ENCODE assay signal across 9 cellular contexts in the genomic region with DNA sequence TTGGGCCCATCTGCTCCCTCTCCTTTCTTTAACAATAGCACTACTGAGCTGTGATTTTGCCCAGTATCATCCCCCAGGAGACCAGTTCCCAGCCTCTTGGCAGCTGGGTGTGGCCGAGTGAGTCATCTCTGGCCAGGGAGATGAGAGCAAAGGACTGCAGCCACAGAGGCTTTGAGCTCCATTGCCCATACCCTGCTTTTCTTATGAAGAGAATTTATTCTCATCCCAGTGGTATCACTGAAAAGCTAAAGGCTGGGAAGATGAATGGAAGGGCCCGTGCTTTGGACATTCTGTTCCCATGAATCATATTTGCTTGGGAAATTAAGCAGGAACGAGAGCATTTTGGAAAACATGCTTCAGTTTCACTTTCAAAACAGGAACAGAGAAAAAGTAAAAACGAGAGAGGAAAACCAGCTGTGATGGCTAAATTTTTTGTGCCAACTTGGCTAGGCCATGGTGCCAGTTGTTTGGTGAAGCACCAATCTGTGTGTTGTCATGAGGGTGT. TPM values are rescaled to one million over a fixed set of nuclear protein-coding genes. Genes with fewer than 3 reads are reported as not detected.
A peak's percentile ranks its signal among the peaks of the same experiment; 100 is the strongest.
DNase-seq lines count a peak whose midpoint lies in the region; ATAC-seq and TF ChIP-seq lines count a peak whose summit lies in the region.
"Had no signal": no experiment of that assay in that cellular context is flagged by ENCODE, and none has a peak within 500 bp of the region (broad histone marks: within the 10 kb centered on the region; RNA-seq: fewer than 3 reads in every experiment).

No MANE protein-coding gene starts in this region.

- 14 to 19% (median 17%) methylated on average over 4 of the region's 4 CpGs for WGBS in stomach, 5 donors

- H3K4me3 Mint-ChIP-seq in WTC11: no peak overlapping the region
- H3K4me3 Mint-ChIP-seq: neural crest cell had no signal

- TF ChIP-seq EP300 in stomach (IDR thresholded peaks at IDR 0.05): peak; percentile 90

- no peaks in the 10 kb centered on the region for H3K9me3 ChIP-seq in left ventricle myocardium inferior (replicated peaks)
- H3K9me3 ChIP-seq in stomach: no peaks in the 10 kb centered on the region

- peaks cover 27% of the 10 kb centered on the region for H3K4me1 Mint-ChIP-seq in WTC11

- H3K27me3 ChIP-seq in left ventricle myocardium inferior (ENCODE audit: low read depth): no peaks in the 10 kb centered on the region
- H3K27me3 ChIP-seq in stomach: no peaks in the 10 kb centered on the region

- H3K27me3 Mint-ChIP-seq in WTC11 (ENCODE audit: low read depth): peaks cover 7% of the 10 kb centered on the region

- TF ChIP-seq CTCF in WTC11 (IDR thresholded peaks at IDR 0.05) (no peak), left ventricle myocardium inferior (IDR thresholded peaks at IDR 0.05; ENCODE audit: borderline replicate concordance) (no peak), stomach (IDR thresholded peaks at IDR 0.05) (no peak)

- H3K36me3 ChIP-seq in left ventricle myocardium inferior (no peaks in the 10 kb centered on the region), stomach (no peaks in the 10 kb centered on the region)

- H3K4me1 ChIP-seq in left ventricle myocardium inferior (peaks cover 20% of the 10 kb centered on the region), stomach (peaks cover 0 to 42% (median 21%) of the 10 kb centered on the region in 4 donors)

- no peaks in the 10 kb centered on the region for H3K36me3 Mint-ChIP-seq in WTC11

- no peak overlapping the region for H3K27ac Mint-ChIP-seq in WTC11

- H3K9me3 Mint-ChIP-seq in WTC11: no peaks in the 10 kb centered on the region
- H3K9me3 Mint-ChIP-seq: neural crest cell had no signal

- DNase-seq in ELR (ENCODE audit: low read depth) (peak; percentile 87), WTC11 (ENCODE audit: low spot score) (no peak), left ventricle myocardium inferior (peak; percentile 72), stomach (peak; percentile 56), SIG-M5 (lab: John Stamatoyannopoulos, UW) (no peak)
- DNase-seq in stimulated activated CD8-positive, alpha-beta memory T cell treated with anti-CD3 and anti-CD28 coated beads, Interleukin-4, amount 100 ng/mL, for 48 hours: no peak

- POLR2A ChIA-PET in WTC11 (lab: Charles Lee): no interaction called here

- H3K27ac ChIP-seq in left ventricle myocardium inferior (replicated peaks): peak overlapping the region; percentile 91
- H3K27ac ChIP-seq in stomach: peak overlapping the region; percentile 74 to 85 (median 81)

- intact Hi-C loops in left ventricle myocardium inferior (cut with micrococcal nuclease) (no loop called here), stomach (cut with DNase I; ENCODE audit: low total_unique reads) (no loop called here)

- CTCF ChIA-PET in WTC11 (lab: Charles Lee): interaction anchor here (0.8 to 1.0 kb wide), 2 partner anchors 12 to 180 kb away, joined by 3 to 4 read pairs; no protein-coding TSS in a partner anchor

- peak overlapping the region; percentile 51 for H3K4me3 ChIP-seq in left ventricle myocardium inferior
- peak overlapping the region in 2 of 4 donors; percentile 11 to 28 for H3K4me3 ChIP-seq in stomach

- ATAC-seq in HG03159 (IDR thresholded peaks at IDR 0.05; ENCODE audit: unreplicated experiment) (peak; percentile 81), WTC11 (0 out of 2 replicates have a peak, but pooled peaks have one; percentile 47), HG03342 (IDR thresholded peaks at IDR 0.05; ENCODE audit: unreplicated experiment) (no peak)

- no peak for TF ChIP-seq POLR2A in stomach (IDR thresholded peaks at IDR 0.05)

TF ChIP-seq in WTC11, 78 proteins besides CTCF, POLR2A, EP300 and RAD21:
- TF ChIP-seq ZNF138 (CRISPR knock-in tag; conservative IDR thresholded peaks at IDR 0.05): no peak
- no peak for TF ChIP-seq FOXJ3 (CRISPR knock-in tag; IDR thresholded peaks at IDR 0.05; ENCODE audit: borderline replicate concordance)
- no peak for TF ChIP-seq TCF7 (CRISPR knock-in tag; IDR thresholded peaks at IDR 0.05; ENCODE audit: low read depth)
- TF ChIP-seq, protein P1, sequence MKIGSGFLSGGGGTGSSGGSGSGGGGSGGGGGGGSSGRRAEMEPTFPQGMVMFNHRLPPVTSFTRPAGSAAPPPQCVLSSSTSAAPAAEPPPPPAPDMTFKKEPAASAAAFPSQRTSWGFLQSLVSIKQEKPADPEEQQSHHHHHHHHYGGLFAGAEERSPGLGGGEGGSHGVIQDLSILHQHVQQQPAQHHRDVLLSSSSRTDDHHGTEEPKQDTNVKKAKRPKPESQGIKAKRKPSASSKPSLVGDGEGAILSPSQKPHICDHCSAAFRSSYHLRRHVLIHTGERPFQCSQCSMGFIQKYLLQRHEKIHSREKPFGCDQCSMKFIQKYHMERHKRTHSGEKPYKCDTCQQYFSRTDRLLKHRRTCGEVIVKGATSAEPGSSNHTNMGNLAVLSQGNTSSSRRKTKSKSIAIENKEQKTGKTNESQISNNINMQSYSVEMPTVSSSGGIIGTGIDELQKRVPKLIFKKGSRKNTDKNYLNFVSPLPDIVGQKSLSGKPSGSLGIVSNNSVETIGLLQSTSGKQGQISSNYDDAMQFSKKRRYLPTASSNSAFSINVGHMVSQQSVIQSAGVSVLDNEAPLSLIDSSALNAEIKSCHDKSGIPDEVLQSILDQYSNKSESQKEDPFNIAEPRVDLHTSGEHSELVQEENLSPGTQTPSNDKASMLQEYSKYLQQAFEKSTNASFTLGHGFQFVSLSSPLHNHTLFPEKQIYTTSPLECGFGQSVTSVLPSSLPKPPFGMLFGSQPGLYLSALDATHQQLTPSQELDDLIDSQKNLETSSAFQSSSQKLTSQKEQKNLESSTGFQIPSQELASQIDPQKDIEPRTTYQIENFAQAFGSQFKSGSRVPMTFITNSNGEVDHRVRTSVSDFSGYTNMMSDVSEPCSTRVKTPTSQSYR (CRISPR knock-in tag; IDR thresholded peaks at IDR 0.05): no peak

RNA-seq across cellular contexts. Expression of a gene that starts 14.9 kb away (rescaled TPM):
- total RNA-seq in WTC11 (2021): 52.1 to 68.5 TPM (median 60.8 TPM) in 3 replicates
- 576 TPM for total RNA-seq in left ventricle myocardium inferior
- 1,000 to 10,000 TPM in 1 of 5 donors, 100 to 1,000 TPM in 4; 231 to 2,024 (median 730) TPM for total RNA-seq in stomach
- polyA plus RNA-seq in stomach: 100 to 1,000 TPM; 355 to 952 (median 410) TPM

RNA-seq across cellular contexts. Expression of a gene that starts 17.2 kb away (rescaled TPM):
- not detected in 3 replicates for total RNA-seq in WTC11 (2021)
- total RNA-seq in left ventricle myocardium inferior: not detected
- not detected for total RNA-seq in stomach
- polyA plus RNA-seq in stomach: not detected
- total RNA-seq: neural crest cell had no signal

RNA-seq across cellular contexts. Expression of a gene that starts 54.6 kb away (rescaled TPM):
- total RNA-seq in WTC11 (2021) (not detected in 3 replicates), left ventricle myocardium inferior (not detected), stomach (not detected)
- not detected for polyA plus RNA-seq in stomach
- total RNA-seq: neural crest cell had no signal

Comparison
In these comparisons a context has a peak if more than half of its experiments do, and no peak if none do; other contexts are left out.
1. DNase-seq: peak in ELR (single experiment), left ventricle myocardium inferior (single experiment) and stomach (single experiment); none in WTC11 (single experiment), stimulated activated CD8-positive, alpha-beta memory T cell treated with anti-CD3 and anti-CD28 coated beads, Interleukin-4, amount 100 ng/mL, for 48 hours (single experiment) and SIG-M5 (single experiment).